Comparison of ENCODE assay signal across 30 cellular contexts in the genomic region with DNA sequence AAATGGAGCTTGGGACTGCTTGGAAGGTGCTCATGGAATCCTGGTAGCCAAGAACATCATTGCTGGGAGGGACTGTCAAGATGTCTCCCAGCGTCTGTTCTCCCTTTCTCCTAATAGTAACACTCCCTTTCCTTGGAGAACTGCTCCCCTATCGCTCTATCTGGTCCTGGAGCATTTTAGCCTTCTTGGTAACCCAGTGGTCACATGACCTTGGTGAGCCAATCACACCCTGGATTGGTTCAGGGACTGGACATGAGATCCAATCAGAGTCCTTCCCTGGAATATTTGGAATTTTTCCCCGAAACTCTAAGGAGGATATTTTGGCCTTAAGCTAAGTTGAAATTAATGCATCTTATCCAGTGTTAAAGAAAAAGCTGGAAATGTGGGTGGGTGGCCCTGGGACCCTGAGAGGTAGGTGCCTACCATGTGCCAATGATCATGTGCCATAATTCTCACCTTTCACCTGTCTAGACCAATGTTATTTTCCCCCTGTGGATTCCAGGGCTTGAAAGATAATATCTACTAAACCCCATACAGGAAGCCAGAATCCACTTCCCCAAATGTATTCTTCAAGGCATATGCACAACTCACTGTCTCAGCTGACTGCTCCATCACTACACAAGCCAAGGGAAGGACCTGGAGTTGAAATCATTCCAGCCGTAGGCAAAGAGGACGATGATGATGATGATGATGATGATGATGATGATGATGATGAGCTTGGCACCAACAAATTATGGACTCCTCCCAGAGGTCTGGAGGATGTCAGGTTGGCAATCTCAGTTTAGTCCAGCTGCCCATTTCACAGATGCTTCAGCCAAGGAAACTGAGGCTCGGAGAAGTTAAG.
DNase-seq lines count a peak whose midpoint lies in the region; ATAC-seq and TF ChIP-seq lines count a peak whose summit lies in the region.
"Had no signal": no experiment of that assay in that cellular context is flagged by ENCODE, and none has a peak within 500 bp of the region (broad histone marks: within the 10 kb centered on the region; RNA-seq: fewer than 3 reads in every experiment).

No MANE protein-coding gene starts in this region.

- DNase-seq in CD14-positive monocyte (ENCODE audit: low spot score) (no peak), GM23248 (no peak), NB4 (ENCODE audit: low read depth) (peak; percentile 68), endothelial cell (ENCODE audit: low spot score) (no peak), brain microvascular endothelial cell (no peak), PC-9 (no peak)
- no peak for DNase-seq in CD8-positive, alpha-beta T cell
- DNase-seq: activated CD4-positive, alpha-beta memory T cell treated with anti-CD3 and anti-CD28 coated beads for 36 hours; activated CD4-positive, alpha-beta T cell treated with anti-CD3 and anti-CD28 coated beads for 1 hour; activated T-cell treated with anti-CD3 and anti-CD28 coated beads, Interleukin-2, amount 50 U/mL, for 72 hours; C1 segment of cervical spinal cord; DND-41; effector memory CD4-positive, alpha-beta T cell; hypothalamus; immature natural killer cell; mesenchymal stem cell; MM.1S; NCI-H1436 treated with DMSO at 0.1 percent for 48 hours; NCI-H446; NCI-H774; OCI-M1; stimulated activated CD4-positive, alpha-beta T cell treated with anti-CD3 and anti-CD28 coated beads, Interleukin-1b, Interleukin-23, amount 100 ng/mL, for 48 hours; stomach; T-helper 2 cell; transverse colon had no signal

- TF ChIP-seq CTCF in CD14-positive monocyte (IDR thresholded peaks at IDR 0.05): no peak
- TF ChIP-seq CTCF in NB4 (IDR thresholded peaks at IDR 0.05; ENCODE audit: low read depth, low read length): no peak
- TF ChIP-seq CTCF in endothelial cell (IDR thresholded peaks at IDR 0.05; ENCODE audit: unreplicated experiment): no peak
- TF ChIP-seq CTCF in CD8-positive, alpha-beta T cell (IDR thresholded peaks at IDR 0.05): no peak
- no peak for TF ChIP-seq CTCF in brain microvascular endothelial cell (IDR thresholded peaks at IDR 0.05; ENCODE audit: low read depth, low read length, missing control alignments)
- no peak for TF ChIP-seq CTCF in PC-9 (conservative IDR thresholded peaks at IDR 0.05)

- no peak for ATAC-seq in CD8-positive, alpha-beta T cell
- ATAC-seq: activated T-cell treated with anti-CD3 and anti-CD28 coated beads, Interleukin-2, amount 50 U/mL, for 72 hours; GM23338; left lobe of liver had no signal

- H3K79me2 ChIP-seq in GM23248 (ENCODE audit: insufficient read depth) (peaks cover 87% of the 10 kb centered on the region), PC-9 (ENCODE audit: low read depth) (peaks cover 28% of the 10 kb centered on the region)

- H3K27ac ChIP-seq in GM23248: peak overlapping the region; percentile 90; the same call in 1 of the 2 replicates
- no peak overlapping the region for H3K27ac ChIP-seq in CD8-positive, alpha-beta T cell (ENCODE audit: low read depth, low read length)
- no peak overlapping the region for H3K27ac ChIP-seq in brain microvascular endothelial cell
- H3K27ac ChIP-seq in PC-9: no peak overlapping the region
- H3K27ac ChIP-seq: coronary artery, neural progenitor cell, SK-N-MC, transverse colon had no signal

- no TSS peak for BruUV-seq in PC-9 (replicated peaks; lab: Mats Ljungman, UMichigan)

- H3K36me3 ChIP-seq in GM23248 (ENCODE audit: low read depth) (peaks cover 37% of the 10 kb centered on the region), brain microvascular endothelial cell (replicated peaks) (peaks cover 34% of the 10 kb centered on the region), PC-9 (ENCODE audit: low read depth) (peaks cover 21% of the 10 kb centered on the region; the same call in 1 of the 2 replicates)
- H3K36me3 ChIP-seq in CD8-positive, alpha-beta T cell (ENCODE audit: insufficient read depth, low read length): no peaks in the 10 kb centered on the region
- H3K36me3 ChIP-seq: neural progenitor cell, stomach, transverse colon had no signal

- peaks cover 0 to 3% (median 1%) of the 10 kb centered on the region in 3 donors for H3K27me3 Mint-ChIP-seq in CD14-positive monocyte (ENCODE audit: low read depth in 3 of 3)
- H3K27me3 Mint-ChIP-seq in endothelial cell (ENCODE audit: unreplicated experiment): peaks cover 2% of the 10 kb centered on the region
- H3K27me3 Mint-ChIP-seq in CD8-positive, alpha-beta T cell (ENCODE audit: low read depth): peaks cover 6% of the 10 kb centered on the region
- H3K27me3 Mint-ChIP-seq: activated CD4-positive, alpha-beta memory T cell treated with anti-CD3 and anti-CD28 coated beads for 36 hours had no signal

- no peaks in the 10 kb centered on the region for H3K27me3 ChIP-seq in GM23248 (replicated peaks; ENCODE audit: insufficient read depth)
- H3K27me3 ChIP-seq in CD8-positive, alpha-beta T cell (ENCODE audit: insufficient read depth, low read length): no peaks in the 10 kb centered on the region
- H3K27me3 ChIP-seq in brain microvascular endothelial cell (replicated peaks): no peaks in the 10 kb centered on the region
- H3K27me3 ChIP-seq in PC-9 (ENCODE audit: insufficient read depth, low read depth): no peaks in the 10 kb centered on the region
- H3K27me3 ChIP-seq: neural progenitor cell, stomach, transverse colon had no signal

- TF ChIP-seq POLR2A in NB4 (IDR thresholded peaks at IDR 0.05; ENCODE audit: extremely low read depth, insufficient read length): no peak

- 97 to 99% methylated on average over 6 of the region's 6 CpGs for WGBS in GM23248 (ENCODE audit: low coverage in 1 of 2, low lambda C conversion rate in 2 of 2, missing lambda C conversion rate in 2 of 2), 2 experiments

- H3K4me2 ChIP-seq in GM23248 (ENCODE audit: unreplicated experiment) (no peak overlapping the region), PC-9 (no peak overlapping the region)
- H3K4me2 ChIP-seq: GM23338, neural progenitor cell had no signal

- H3K9me3 Mint-ChIP-seq in CD14-positive monocyte (no peaks in the 10 kb centered on the region), endothelial cell (ENCODE audit: unreplicated experiment) (no peaks in the 10 kb centered on the region)
- H3K9me3 Mint-ChIP-seq in CD8-positive, alpha-beta T cell: no peaks in the 10 kb centered on the region
- H3K9me3 Mint-ChIP-seq: activated CD4-positive, alpha-beta memory T cell treated with anti-CD3 and anti-CD28 coated beads for 36 hours; activated T-cell treated with anti-CD3 and anti-CD28 coated beads, Interleukin-2, amount 50 U/mL, for 72 hours; GM23338; immature natural killer cell; neural progenitor cell had no signal

- H4K20me1 ChIP-seq in GM23248 (ENCODE audit: insufficient read depth) (no peaks in the 10 kb centered on the region), PC-9 (ENCODE audit: insufficient read depth) (peaks cover 8% of the 10 kb centered on the region; the same call in 1 of the 2 replicates)

- H3K4me1 Mint-ChIP-seq in CD14-positive monocyte (peaks cover 66% of the 10 kb centered on the region), endothelial cell (ENCODE audit: unreplicated experiment) (no peaks in the 10 kb centered on the region)
- no peaks in the 10 kb centered on the region for H3K4me1 Mint-ChIP-seq in CD8-positive, alpha-beta T cell (ENCODE audit: low read depth)
- H3K4me1 Mint-ChIP-seq: GM23338 had no signal

- H3F3A ChIP-seq in GM23248 (ENCODE audit: insufficient read depth) (peaks cover 89% of the 10 kb centered on the region), PC-9 (ENCODE audit: insufficient read depth, low read depth) (peaks cover 29% of the 10 kb centered on the region)

- H3K4me1 ChIP-seq in GM23248 (ENCODE audit: insufficient read depth): peaks cover 51% of the 10 kb centered on the region
- no peaks in the 10 kb centered on the region for H3K4me1 ChIP-seq in CD8-positive, alpha-beta T cell (ENCODE audit: insufficient read depth, low read length)
- H3K4me1 ChIP-seq in PC-9 (replicated peaks; ENCODE audit: insufficient read depth): peaks cover 39% of the 10 kb centered on the region
- H3K4me1 ChIP-seq: neural progenitor cell had no signal

- H3K4me3 ChIP-seq in GM23248 (no peak overlapping the region), NB4 (ENCODE audit: low read depth, low read length) (no peak overlapping the region), brain microvascular endothelial cell (ENCODE audit: low read depth, low read length) (no peak overlapping the region), PC-9 (no peak overlapping the region)
- no peak overlapping the region for H3K4me3 ChIP-seq in CD8-positive, alpha-beta T cell (ENCODE audit: low read depth, low read length)
- H3K4me3 ChIP-seq: coronary artery, GM23338, neural progenitor cell, SK-N-MC, stomach, transverse colon had no signal

- H3K4me3 Mint-ChIP-seq in CD14-positive monocyte: no peak overlapping the region
- H3K4me3 Mint-ChIP-seq in endothelial cell (ENCODE audit: unreplicated experiment): no peak overlapping the region
- no peak overlapping the region for H3K4me3 Mint-ChIP-seq in CD8-positive, alpha-beta T cell
- H3K4me3 Mint-ChIP-seq: activated CD4-positive, alpha-beta memory T cell treated with anti-CD3 and anti-CD28 coated beads for 36 hours; activated T-cell treated with anti-CD3 and anti-CD28 coated beads, Interleukin-2, amount 50 U/mL, for 72 hours; GM23338; immature natural killer cell; neural progenitor cell had no signal

- CTCF ChIA-PET in CD8-positive, alpha-beta T cell (lab: Charles Lee): no interaction called here
- CTCF ChIA-PET in PC-9 (lab: Charles Lee): no interaction called here

- intact Hi-C loops in CD14-positive monocyte (cut with micrococcal nuclease) (loop anchor here in 1 of 2 donors (5.0 to 10.0 kb wide), 2 partner anchors 90 to 98 kb away; no protein-coding TSS in a partner anchor), PC-9 (cut with micrococcal nuclease; ENCODE audit: unreplicated experiment) (no loop called here)
- intact Hi-C loops in CD8-positive, alpha-beta T cell (cut with DNase I, micrococcal nuclease): no loop called here

- POLR2A ChIA-PET in CD8-positive, alpha-beta T cell (lab: Charles Lee): no interaction called here
- POLR2A ChIA-PET in PC-9 (lab: Charles Lee; ENCODE audit: unreplicated experiment): interaction anchor here (0.7 kb wide), 1 partner anchor 12 kb away, joined by 5 read pairs; no protein-coding TSS in a partner anchor

- H3K27ac Mint-ChIP-seq in CD14-positive monocyte: peak overlapping the region in 6 of 7 donors; percentile 25 to 93 (median 80)
- H3K27ac Mint-ChIP-seq in endothelial cell (ENCODE audit: unreplicated experiment): peak overlapping the region; percentile 30
- no peak overlapping the region for H3K27ac Mint-ChIP-seq in CD8-positive, alpha-beta T cell
- H3K27ac Mint-ChIP-seq: activated CD4-positive, alpha-beta memory T cell treated with anti-CD3 and anti-CD28 coated beads for 36 hours; activated T-cell treated with anti-CD3 and anti-CD28 coated beads, Interleukin-2, amount 50 U/mL, for 72 hours; GM23338; immature natural killer cell; neural progenitor cell had no signal

- peaks cover 0 to 1% of the 10 kb centered on the region in 2 donors for H3K36me3 Mint-ChIP-seq in CD14-positive monocyte
- no peaks in the 10 kb centered on the region for H3K36me3 Mint-ChIP-seq in endothelial cell (ENCODE audit: low read depth, unreplicated experiment)
- no peaks in the 10 kb centered on the region for H3K36me3 Mint-ChIP-seq in CD8-positive, alpha-beta T cell
- H3K36me3 Mint-ChIP-seq: activated CD4-positive, alpha-beta memory T cell treated with anti-CD3 and anti-CD28 coated beads for 36 hours; immature natural killer cell; neural progenitor cell had no signal

- no peaks in the 10 kb centered on the region for H3K9me3 ChIP-seq in GM23248 (ENCODE audit: low read depth)
- H3K9me3 ChIP-seq in CD8-positive, alpha-beta T cell (ENCODE audit: low read length): no peaks in the 10 kb centered on the region
- H3K9me3 ChIP-seq in PC-9 (ENCODE audit: insufficient read depth, low read depth): no peaks in the 10 kb centered on the region
- H3K9me3 ChIP-seq: stomach, transverse colon had no signal

- in situ Hi-C loops in GM23248 (cut with MboI): no loop called here
- in situ Hi-C loops in brain microvascular endothelial cell (cut with HindIII; ENCODE audit: low pct_ligation_motif_present, low sequenced_read_pairs): no loop called here

- H3K9me2 ChIP-seq in GM23248 (ENCODE audit: insufficient read depth) (no peaks in the 10 kb centered on the region), PC-9 (ENCODE audit: insufficient read depth) (no peaks in the 10 kb centered on the region)

- H3K9ac ChIP-seq in GM23248: no peak overlapping the region
- H3K9ac ChIP-seq: neural progenitor cell had no signal

- no peak overlapping the region for H2AFZ ChIP-seq in GM23248
- no peak overlapping the region for H2AFZ ChIP-seq in PC-9
- H2AFZ ChIP-seq: GM23338, neural progenitor cell had no signal
